In the genomic region with DNA sequence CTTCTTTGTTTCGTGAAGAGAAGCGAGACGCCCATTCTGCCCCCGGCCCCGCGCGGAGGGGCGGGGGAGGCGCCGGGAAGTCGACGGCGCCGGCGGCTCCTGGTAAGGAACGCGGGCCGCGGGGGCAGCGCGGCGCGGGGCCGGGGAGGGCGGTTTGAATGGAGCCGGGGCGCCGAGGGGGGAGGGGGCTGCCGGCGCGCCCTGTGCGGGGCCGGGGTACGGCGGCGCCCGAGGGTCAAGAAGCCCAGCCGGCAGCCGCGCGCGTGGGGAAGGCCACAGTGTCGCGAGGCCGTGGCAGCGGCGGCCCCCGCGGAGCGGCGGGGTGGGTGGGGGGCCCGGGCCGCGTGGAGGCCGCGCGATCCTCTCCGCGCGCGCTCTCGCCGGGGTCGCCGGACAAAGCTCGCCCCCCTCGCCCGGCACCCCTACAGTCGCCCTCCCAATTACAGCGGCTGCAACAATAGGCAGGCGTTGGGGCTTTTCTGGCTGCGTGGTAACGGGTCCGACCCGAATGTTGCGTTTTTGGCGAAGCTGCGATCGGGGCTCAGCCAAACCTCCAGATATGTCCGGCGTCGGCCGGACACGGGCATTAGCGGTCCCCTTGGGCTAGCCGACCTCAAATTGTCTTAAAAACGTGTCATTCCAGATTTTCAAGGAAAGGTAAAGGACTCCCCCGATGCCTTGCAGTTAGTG, we compare ENCODE assay signal across 8 cellular contexts. TPM values are rescaled to one million over a fixed set of nuclear protein-coding genes. Genes with fewer than 3 reads are reported as not detected.
A peak's percentile ranks its signal among the peaks of the same experiment; 100 is the strongest.
DNase-seq lines count a peak whose midpoint lies in the region; ATAC-seq, FAIRE-seq and TF ChIP-seq lines count a peak whose summit lies in the region.

No MANE protein-coding gene starts in this region.

- H3K36me3 ChIP-seq in OCI-LY1 (ENCODE audit: insufficient read depth, low read length) = peaks cover 19% of the 10 kb centered on the region
- peaks cover 0 to 6% of the 10 kb centered on the region in 2 experiments for H3K36me3 ChIP-seq in keratinocyte (ENCODE audit: control insufficient read depth in 2 of 2, extremely low read depth in 1 of 2, insufficient read depth in 2 of 2, low read length in 2 of 2)

- H3K9me3 ChIP-seq in OCI-LY1 (ENCODE audit: low read length) (no peaks in the 10 kb centered on the region), keratinocyte (ENCODE audit: control insufficient read depth, low read depth, low read length) (no peaks in the 10 kb centered on the region)

- H3K9me1 ChIP-seq in keratinocyte (ENCODE audit: control insufficient read depth, extremely low read depth, insufficient read depth, low read length) = no peaks in the 10 kb centered on the region

- H2AFZ ChIP-seq in OCI-LY1 (ENCODE audit: low read length) (no peak overlapping the region), keratinocyte (ENCODE audit: control insufficient read depth, low read length) (peak overlapping the region; percentile 37)

- TF ChIP-seq CTCF in OCI-LY1 (IDR thresholded peaks at IDR 0.05; ENCODE audit: low read length) (no peak), cardiac fibroblast (IDR thresholded peaks at IDR 0.05; ENCODE audit: low read depth, low read length) (no peak), keratinocyte (optimal IDR thresholded peaks at IDR 0.05 in 1 of 3, IDR thresholded peaks at IDR 0.05 in 1 of 3, conservative IDR thresholded peaks at IDR 0.05 in 1 of 3; ENCODE audit: extremely low read depth in 1 of 3, insufficient read depth in 2 of 3, low read length in 3 of 3) (no peak), GM20000 (IDR thresholded peaks at IDR 0.05; ENCODE audit: extremely low read depth, missing control alignments) (no peak)

- H3K27ac ChIP-seq in OCI-LY1 (ENCODE audit: low read depth, low read length, poor library complexity, severe bottlenecking) (peak overlapping the region; percentile 98), keratinocyte (ENCODE audit: control insufficient read depth, insufficient read depth, low read length) (peak overlapping the region; percentile 78)

- peaks cover 45% of the 10 kb centered on the region for H3K4me1 ChIP-seq in OCI-LY1 (ENCODE audit: insufficient read depth, low read length, severe bottlenecking)
- H3K4me1 ChIP-seq in keratinocyte (ENCODE audit: control insufficient read depth, extremely low read depth, insufficient read depth, low read length) = peaks cover 21% of the 10 kb centered on the region

- H3K4me2 ChIP-seq in OCI-LY1 (ENCODE audit: low read length) = peak overlapping the region; percentile 65
- peak overlapping the region; percentile 98 for H3K4me2 ChIP-seq in keratinocyte (ENCODE audit: control insufficient read depth, extremely low read depth, insufficient read depth, low read depth, low read length)

- H3K4me3 ChIP-seq in OCI-LY1 (ENCODE audit: low read depth, low read length, poor library complexity, severe bottlenecking) (peak overlapping the region; percentile 89), cardiac fibroblast (replicated peaks in 1 of 2; ENCODE audit: low read depth in 2 of 2, low read length in 2 of 2) (peak overlapping the region; percentile 85 to 89), keratinocyte (ENCODE audit: control insufficient read depth in 2 of 3, extremely low read depth in 1 of 3, insufficient read depth in 2 of 3, low read depth in 1 of 3, low read length in 3 of 3) (peak overlapping the region; percentile 64 to 98 (median 98))

- no peaks in the 10 kb centered on the region for H4K20me1 ChIP-seq in OCI-LY1 (ENCODE audit: insufficient read depth, low read length)
- peaks cover 17% of the 10 kb centered on the region for H4K20me1 ChIP-seq in keratinocyte (ENCODE audit: control insufficient read depth, extremely low read depth, insufficient read depth, low read length)

- no peaks in the 10 kb centered on the region for H3K9me2 ChIP-seq in OCI-LY1 (ENCODE audit: low read depth, low read length)

- no peaks in the 10 kb centered on the region for H3F3A ChIP-seq in OCI-LY1 (ENCODE audit: insufficient read depth, low read length)

- dilution Hi-C loops in keratinocyte (cut with MboI; ENCODE audit: extremely low pct_ligation_motif_present, low sequenced_read_pairs) = no loop called here

- peak overlapping the region; percentile 96 for H3K9ac ChIP-seq in OCI-LY1 (ENCODE audit: low read length)
- H3K9ac ChIP-seq in keratinocyte (ENCODE audit: control insufficient read depth, extremely low read depth, insufficient read depth, low read length) = peak overlapping the region; percentile 90

- peak; percentile 16 for DNase-seq in activated CD4-positive, alpha-beta T cell treated with anti-CD3 and anti-CD28 coated beads, Interleukin-2, amount 50 U/mL, for 1 hour
- DNase-seq in activated CD4-positive, alpha-beta T cell treated with anti-CD3 and anti-CD28 coated beads for 1 hour = no peak
- DNase-seq in cardiac fibroblast (ENCODE audit: low read depth in 2 of 2) (peak; percentile 30 to 32), keratinocyte (ENCODE audit: low read depth, low spot score) (no peak), GM20000 (ENCODE audit: low spot score) (no peak)
- peak; percentile 56 for DNase-seq in stimulated activated CD8-positive, alpha-beta memory T cell treated with anti-CD3 and anti-CD28 coated beads, Interleukin-4, amount 100 ng/mL, for 48 hours

- H3K27me3 ChIP-seq in OCI-LY1 (ENCODE audit: insufficient read depth, low read length) (no peaks in the 10 kb centered on the region), keratinocyte (ENCODE audit: control insufficient read depth, extremely low read depth, insufficient read depth, low read length) (no peaks in the 10 kb centered on the region)

- H3K79me2 ChIP-seq in OCI-LY1 (ENCODE audit: insufficient read depth, low read length) (peaks cover 49% of the 10 kb centered on the region), keratinocyte (ENCODE audit: control insufficient read depth, insufficient read depth, low read length) (peaks cover 49% of the 10 kb centered on the region)

- no peak for FAIRE-seq in keratinocyte (lab: Jason Lieb, UNC)

- ATAC-seq in HG02642 (IDR thresholded peaks at IDR 0.05; ENCODE audit: poor library complexity, unreplicated experiment) = peak; percentile 46

RNA-seq across cellular contexts. Expression of a gene that starts 0.4 kb away (rescaled TPM):
- polyA plus RNA-seq in keratinocyte = 30.8 to 61.8 TPM (median 33.1 TPM) in 3 replicates
- polyA plus RNA-seq in keratinocyte (2011; ENCODE audit: low read depth) = 102 TPM
- 45.2 and 63.6 TPM in 2 replicates for polyA plus RNA-seq in keratinocyte (2011; cell fraction: cytosol; rRNA removed)
- 109 and 126 TPM in 2 replicates for polyA plus RNA-seq in keratinocyte (2011; cell fraction: nucleus; rRNA removed)
- 78.8 and 113 TPM in 2 replicates for polyA plus RNA-seq in keratinocyte (2012; ENCODE audit: low replicate concordance)
- 84.1 to 227 TPM (median 111 TPM) in 3 replicates for polyA minus RNA-seq in keratinocyte
- polyA minus RNA-seq in keratinocyte (2011; cell fraction: cytosol; rRNA and poly(A)+ RNA removed) = 83.1 TPM
- polyA minus RNA-seq in keratinocyte (2011; cell fraction: nucleus; rRNA and poly(A)+ RNA removed) = 125 and 144 TPM in 2 replicates

RNA-seq across cellular contexts. Expression of a gene that starts 32.6 kb away (rescaled TPM):
- 6.1 to 10.3 TPM (median 8.4 TPM) in 3 replicates for polyA plus RNA-seq in keratinocyte
- polyA plus RNA-seq in keratinocyte (2011; ENCODE audit: low read depth) = 6.9 TPM
- polyA plus RNA-seq in keratinocyte (2011; cell fraction: cytosol; rRNA removed) = 6.8 and 7.6 TPM in 2 replicates
- polyA plus RNA-seq in keratinocyte (2011; cell fraction: nucleus; rRNA removed) = 7.0 and 8.8 TPM in 2 replicates
- 12.4 and 14.4 TPM in 2 replicates for polyA plus RNA-seq in keratinocyte (2012; ENCODE audit: low replicate concordance)
- polyA minus RNA-seq in keratinocyte = 2.3 to 5.0 TPM (median 3.9 TPM) in 3 replicates
- 8.8 TPM for polyA minus RNA-seq in keratinocyte (2011; cell fraction: cytosol; rRNA and poly(A)+ RNA removed)
- polyA minus RNA-seq in keratinocyte (2011; cell fraction: nucleus; rRNA and poly(A)+ RNA removed) = 6.5 and 7.4 TPM in 2 replicates

RNA-seq across cellular contexts. Expression of a gene that starts 32.8 kb away (rescaled TPM):
- polyA plus RNA-seq in keratinocyte = 26.9 to 59.6 TPM (median 40.2 TPM) in 3 replicates
- 17.7 TPM for polyA plus RNA-seq in keratinocyte (2011; ENCODE audit: low read depth)
- polyA plus RNA-seq in keratinocyte (2011; cell fraction: cytosol; rRNA removed) = 28.1 and 62.8 TPM in 2 replicates
- 55.2 and 72.1 TPM in 2 replicates for polyA plus RNA-seq in keratinocyte (2011; cell fraction: nucleus; rRNA removed)
- 46.5 and 50.7 TPM in 2 replicates for polyA plus RNA-seq in keratinocyte (2012; ENCODE audit: low replicate concordance)
- 38.8 to 74.3 TPM (median 68.0 TPM) in 3 replicates for polyA minus RNA-seq in keratinocyte
- polyA minus RNA-seq in keratinocyte (2011; cell fraction: cytosol; rRNA and poly(A)+ RNA removed) = 124 TPM
- polyA minus RNA-seq in keratinocyte (2011; cell fraction: nucleus; rRNA and poly(A)+ RNA removed) = 27.0 and 32.7 TPM in 2 replicates

Comparison
In these comparisons a context has a peak if more than half of its experiments do, and no peak if none do; other contexts are left out.
1. DNase-seq: peak in activated CD4-positive, alpha-beta T cell treated with anti-CD3 and anti-CD28 coated beads, Interleukin-2, amount 50 U/mL, for 1 hour (single experiment), cardiac fibroblast (2 of 2) and stimulated activated CD8-positive, alpha-beta memory T cell treated with anti-CD3 and anti-CD28 coated beads, Interleukin-4, amount 100 ng/mL, for 48 hours (single experiment); none in activated CD4-positive, alpha-beta T cell treated with anti-CD3 and anti-CD28 coated beads for 1 hour (single experiment), keratinocyte (single experiment) and GM20000 (single experiment).
2. Peak in every context shown above with its lines, with median percentiles within 50 percentile points of each other: H3K4me3 ChIP-seq.